In the genomic region with DNA sequence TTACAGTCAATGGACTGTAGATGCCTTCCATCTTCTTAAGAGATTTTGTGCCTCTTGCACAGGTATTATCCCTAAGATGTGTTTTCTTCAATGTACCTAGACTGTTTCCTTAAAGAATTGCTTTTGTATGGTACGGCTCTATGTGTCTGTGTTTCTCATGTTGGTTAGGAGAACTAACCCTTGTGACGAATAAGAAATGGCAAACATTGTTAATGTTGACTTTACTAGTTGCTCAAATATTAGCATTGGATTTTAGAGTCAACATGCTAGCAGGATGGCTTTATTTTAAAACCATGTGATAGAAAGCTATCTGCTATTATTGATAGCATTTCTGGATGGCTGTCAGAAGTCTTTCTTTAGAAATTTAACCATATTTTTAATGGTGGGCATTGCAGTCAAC, we compare ENCODE assay signal across 19 cellular contexts. TPM values are rescaled to one million over a fixed set of nuclear protein-coding genes. Genes with fewer than 3 reads are reported as not detected.
DNase-seq lines count a peak whose midpoint lies in the region; ATAC-seq and TF ChIP-seq lines count a peak whose summit lies in the region.
"Had no signal": no experiment of that assay in that cellular context is flagged by ENCODE, and none has a peak within 500 bp of the region (broad histone marks: within the 10 kb centered on the region; RNA-seq: fewer than 3 reads in every experiment).

No MANE protein-coding gene starts in this region.

- 28 to 63% (median 48%) methylated on average over 2 of the region's 2 CpGs for WGBS in stomach, 5 donors

- DNase-seq in NCI-H2196 (lab: John Stamatoyannopoulos, UW; ENCODE audit: unreplicated experiment) (peak; percentile 11), NCI-H2196 treated with DMSO at 0.1 percent for 48 hours (lab: John Stamatoyannopoulos, UW; ENCODE audit: unreplicated experiment) (no peak), NCI-H2081 treated with DMSO at 0.1 percent for 48 hours (lab: John Stamatoyannopoulos, UW) (peak; percentile 49), stomach (no peak), NCI-H1436 (lab: John Stamatoyannopoulos, UW) (no peak), activated T-cell treated with anti-CD3 and anti-CD28 coated beads for 4 hours (no peak)
- DNase-seq: 8988T; activated naive CD4-positive, alpha-beta T cell treated with anti-CD3 and anti-CD28 coated beads, Interleukin-2, amount 50 U/mL, for 16 hours; dorsolateral prefrontal cortex; EL; MM.1S; NCI-H82 had no signal

- no peaks in the 10 kb centered on the region for H3K27me3 ChIP-seq in endocrine pancreas (ENCODE audit: control insufficient read depth, insufficient read depth, low read length)
- no peaks in the 10 kb centered on the region for H3K27me3 ChIP-seq in stomach
- H3K27me3 ChIP-seq: ascending aorta, dorsolateral prefrontal cortex had no signal

- ATAC-seq in HG02610 (IDR thresholded peaks at IDR 0.05; ENCODE audit: unreplicated experiment), result no peak
- ATAC-seq: activated CD4-positive, CD25-positive, alpha-beta regulatory T cell treated with anti-CD3 and anti-CD28 coated beads, Interleukin-2, amount 50 U/mL, for 24 hours had no signal

- TF ChIP-seq CTCF in stomach (IDR thresholded peaks at IDR 0.05), result no peak

- peak overlapping the region; percentile 28 for H3K4me3 ChIP-seq in endocrine pancreas (ENCODE audit: control insufficient read depth, insufficient read depth, low read length)
- no peak overlapping the region for H3K4me3 ChIP-seq in stomach
- H3K4me3 ChIP-seq: ascending aorta, dorsolateral prefrontal cortex, SK-N-MC had no signal

- TF ChIP-seq POLR2A in stomach (IDR thresholded peaks at IDR 0.05), result no peak

- H3K4me1 ChIP-seq in endocrine pancreas (ENCODE audit: control insufficient read depth, insufficient read depth, low read length), result peaks cover 24% of the 10 kb centered on the region
- H3K4me1 ChIP-seq in stomach, result peaks cover 20 to 41% (median 32%) of the 10 kb centered on the region in 4 donors
- H3K4me1 ChIP-seq: ascending aorta had no signal

- H3K9ac ChIP-seq in endocrine pancreas (ENCODE audit: control insufficient read depth, insufficient read depth, low read length), result no peak overlapping the region

- intact Hi-C loops in stomach (cut with DNase I; ENCODE audit: low total_unique reads), result no loop called here

- H3K36me3 ChIP-seq in endocrine pancreas (ENCODE audit: control insufficient read depth, insufficient read depth, low read length), result no peaks in the 10 kb centered on the region
- no peaks in the 10 kb centered on the region for H3K36me3 ChIP-seq in stomach
- H3K36me3 ChIP-seq: ascending aorta had no signal

- peak overlapping the region in 4 of 5 donors; percentile 42 to 64 (median 52) for H3K27ac ChIP-seq in stomach
- H3K27ac ChIP-seq: ascending aorta, dorsolateral prefrontal cortex, epithelial cell of prostate, HL-60, SK-N-MC had no signal

- no peak for TF ChIP-seq EP300 in stomach (IDR thresholded peaks at IDR 0.05)

- H3K9me3 ChIP-seq in endocrine pancreas (ENCODE audit: control insufficient read depth, low read length), result no peaks in the 10 kb centered on the region
- no peaks in the 10 kb centered on the region for H3K9me3 ChIP-seq in stomach
- H3K9me3 ChIP-seq: ascending aorta had no signal

RNA-seq across cellular contexts. Expression of gene WWOX, which starts 34.5 kb away (rescaled TPM):
- 100 to 1,000 TPM in 1 of 5 donors, 10 to 100 TPM in 4; 30.3 to 129 (median 71.9) TPM for total RNA-seq in stomach
- polyA plus RNA-seq in stomach, result 10 to 100 TPM in 1 of 3 donors, 1 to 10 TPM in 2; 7.7 to 17.9 (median 7.7) TPM

Comparison
In these comparisons a context has a peak if more than half of its experiments do, and no peak if none do; other contexts are left out.
1. DNase-seq: peak in NCI-H2196 (single experiment) and NCI-H2081 treated with DMSO at 0.1 percent for 48 hours (single experiment); none in NCI-H2196 treated with DMSO at 0.1 percent for 48 hours (single experiment), stomach (single experiment), NCI-H1436 (single experiment) and activated T-cell treated with anti-CD3 and anti-CD28 coated beads for 4 hours (single experiment).